In the genomic region with DNA sequence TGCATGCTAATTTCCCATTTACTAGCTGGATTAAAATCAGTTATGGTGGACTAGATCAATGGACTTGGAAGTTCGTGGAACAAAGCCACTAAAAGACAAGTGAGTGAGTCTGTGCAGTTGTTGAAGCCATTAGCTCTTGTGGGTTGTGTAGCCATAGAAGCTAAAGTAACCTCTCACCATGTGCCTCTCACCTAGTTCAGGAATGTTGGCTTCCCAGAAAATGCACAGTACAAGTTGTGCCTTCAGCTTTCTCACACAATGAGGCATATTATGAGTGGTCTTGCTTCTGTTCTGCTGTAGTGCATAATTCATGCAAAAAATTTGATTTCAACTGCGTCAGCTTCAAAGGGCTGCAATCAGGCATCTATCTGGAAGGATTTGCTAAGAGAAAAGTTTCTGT, we compare ENCODE assay signal across 1 cellular context.
TF ChIP-seq lines count a peak whose summit lies in the region.

No MANE protein-coding gene starts in this region.

TF ChIP-seq in H1, 55 proteins besides CTCF, POLR2A, EP300 and RAD21 (continued from another document):
- TF ChIP-seq HDAC2 (IDR thresholded peaks at IDR 0.05; ENCODE audit: borderline replicate concordance in 1 of 2, low read depth in 2 of 2, low read length in 2 of 2) (no peak), NANOG (IDR thresholded peaks at IDR 0.05; ENCODE audit: insufficient read depth, low read depth, low read length, poor library complexity, severe bottlenecking) (no peak), SAP30 (IDR thresholded peaks at IDR 0.05; ENCODE audit: insufficient read depth, insufficient replicate concordance, low read length) (no peak), YY1 (IDR thresholded peaks at IDR 0.05; ENCODE audit: low read depth, low read length) (no peak), SUZ12 (IDR thresholded peaks at IDR 0.05; ENCODE audit: low read length) (no peak), RNF2 (IDR thresholded peaks at IDR 0.05; ENCODE audit: borderline replicate concordance, low read depth, low read length, missing control alignments, poor library complexity, severe bottlenecking) (no peak), CHD2 (IDR thresholded peaks at IDR 0.05; ENCODE audit: low read length) (no peak), SRF (IDR thresholded peaks at IDR 0.05; ENCODE audit: low read depth, low read length) (no peak), ATF3 (IDR thresholded peaks at IDR 0.05; ENCODE audit: insufficient read depth, low read depth, low read length) (no peak), CTBP2 (IDR thresholded peaks at IDR 0.05; ENCODE audit: borderline replicate concordance, insufficient read depth, insufficient read length, low read length) (no peak), RFX5 (IDR thresholded peaks at IDR 0.05; ENCODE audit: borderline replicate concordance, low read depth, low read length) (no peak), CHD1 (IDR thresholded peaks at IDR 0.05; ENCODE audit: low read depth, low read length) (no peak), KDM5A (IDR thresholded peaks at IDR 0.05; ENCODE audit: low read length) (no peak)
